In genomic region chr20:12925214-12925755, GRCh38 we compare ENCODE assay signal across 8 cellular contexts.
DNase-seq lines count a peak whose midpoint lies in the region; ATAC-seq and TF ChIP-seq lines count a peak whose summit lies in the region.

No MANE protein-coding gene starts in this region.

- H3K36me3 Mint-ChIP-seq in WTC11, result peaks cover 25% of the 10 kb centered on the region
- no peaks in the 10 kb centered on the region for H3K36me3 Mint-ChIP-seq in activated CD8-positive, alpha-beta memory T cell treated with anti-CD3 and anti-CD28 coated beads, Interleukin-2, amount 10 ng/mL, durations not matched to agents 7 days and 5 days

- ATAC-seq in GM19328 (IDR thresholded peaks at IDR 0.05; ENCODE audit: unreplicated experiment) (peak; percentile 81), HG03159 (IDR thresholded peaks at IDR 0.05; ENCODE audit: unreplicated experiment) (peak; percentile 97), WTC11 (peak; percentile 72), foreskin keratinocyte (peak; percentile 81)
- ATAC-seq in activated CD8-positive, alpha-beta memory T cell treated with anti-CD3 and anti-CD28 coated beads, Interleukin-2, amount 10 ng/mL, durations not matched to agents 7 days and 5 days, result no peak

- peaks cover 31% of the 10 kb centered on the region for H3K9me3 Mint-ChIP-seq in WTC11
- H3K9me3 Mint-ChIP-seq in activated CD8-positive, alpha-beta memory T cell treated with anti-CD3 and anti-CD28 coated beads, Interleukin-2, amount 10 ng/mL, durations not matched to agents 7 days and 5 days (ENCODE audit: low read depth), result no peaks in the 10 kb centered on the region

- POLR2A ChIA-PET in WTC11 (lab: Charles Lee), result no interaction called here

- DNase-seq in DMS114 treated with DMSO at 0.1 percent for 48 hours (lab: John Stamatoyannopoulos, UW; ENCODE audit: unreplicated experiment) (peak; percentile 57), NCI-H2196 (lab: John Stamatoyannopoulos, UW; ENCODE audit: unreplicated experiment) (peak; percentile 67), WTC11 (ENCODE audit: low spot score) (peak; percentile 68), foreskin keratinocyte (peak; percentile 37 to 69), occipital lobe (lab: John Stamatoyannopoulos, UW) (peak; percentile 16)
- DNase-seq in activated CD8-positive, alpha-beta memory T cell treated with anti-CD3 and anti-CD28 coated beads, Interleukin-2, amount 10 ng/mL, durations not matched to agents 7 days and 5 days, result no peak

- TF ChIP-seq CTCF in WTC11 (IDR thresholded peaks at IDR 0.05) (peak; percentile 33; the same call in 1 of the 2 replicates), foreskin keratinocyte (conservative IDR thresholded peaks at IDR 0.05) (peak; percentile 99)

- no peaks in the 10 kb centered on the region for H3K27me3 ChIP-seq in foreskin keratinocyte

- peaks cover 6% of the 10 kb centered on the region for H3K27me3 Mint-ChIP-seq in WTC11 (ENCODE audit: low read depth)
- H3K27me3 Mint-ChIP-seq in activated CD8-positive, alpha-beta memory T cell treated with anti-CD3 and anti-CD28 coated beads, Interleukin-2, amount 10 ng/mL, durations not matched to agents 7 days and 5 days, result no peaks in the 10 kb centered on the region

- peaks cover 30% of the 10 kb centered on the region for H3K4me1 Mint-ChIP-seq in WTC11
- peaks cover 8% of the 10 kb centered on the region for H3K4me1 Mint-ChIP-seq in activated CD8-positive, alpha-beta memory T cell treated with anti-CD3 and anti-CD28 coated beads, Interleukin-2, amount 10 ng/mL, durations not matched to agents 7 days and 5 days

- H3K27ac Mint-ChIP-seq in WTC11, result no peak overlapping the region; the same call in 1 of the 2 replicates
- no peak overlapping the region for H3K27ac Mint-ChIP-seq in activated CD8-positive, alpha-beta memory T cell treated with anti-CD3 and anti-CD28 coated beads, Interleukin-2, amount 10 ng/mL, durations not matched to agents 7 days and 5 days

- H3K4me3 Mint-ChIP-seq in WTC11, result no peak overlapping the region
- no peak overlapping the region for H3K4me3 Mint-ChIP-seq in activated CD8-positive, alpha-beta memory T cell treated with anti-CD3 and anti-CD28 coated beads, Interleukin-2, amount 10 ng/mL, durations not matched to agents 7 days and 5 days

- H3K4me1 ChIP-seq in foreskin keratinocyte, result peaks cover 30% of the 10 kb centered on the region

- H3K27ac ChIP-seq in foreskin keratinocyte, result no peak overlapping the region

- CTCF ChIA-PET in WTC11 (lab: Charles Lee), result interaction anchor here (0.6 to 2.7 kb wide), 20 partner anchors 8 to 621 kb away, joined by 3 to 22 read pairs (median 4); partner anchors contain the start of gene SPTLC3
- CTCF ChIA-PET in activated CD8-positive, alpha-beta memory T cell treated with anti-CD3 and anti-CD28 coated beads, Interleukin-2, amount 10 ng/mL, durations not matched to agents 7 days and 5 days (lab: Charles Lee), result interaction anchor here (1.1 kb wide), 1 partner anchor 621 kb away, joined by 4 read pairs; no protein-coding TSS in a partner anchor

TF ChIP-seq in WTC11, 78 proteins besides CTCF, POLR2A, EP300 and RAD21:
- TF ChIP-seq GABPB1 (CRISPR knock-in tag; IDR thresholded peaks at IDR 0.05) (peak; percentile 40; the same call in 1 of the 2 replicates), ELF4 (CRISPR knock-in tag; IDR thresholded peaks at IDR 0.05; ENCODE audit: low read depth) (no peak)
